Comparison of ENCODE assay signal across 20 cellular contexts in genomic region chr10:44902838-44903545, GRCh38. TPM values are rescaled to one million over a fixed set of nuclear protein-coding genes. Genes with fewer than 3 reads are reported as not detected.
DNase-seq lines count a peak whose midpoint lies in the region; ATAC-seq, FAIRE-seq and TF ChIP-seq lines count a peak whose summit lies in the region.
"Had no signal": no experiment of that assay in that cellular context is flagged by ENCODE, and none has a peak within 500 bp of the region (broad histone marks: within the 10 kb centered on the region; RNA-seq: fewer than 3 reads in every experiment).

No MANE protein-coding gene starts in this region.

- no peak overlapping the region for H3K27ac ChIP-seq in H1 (ENCODE audit: low read depth, low read length)
- H3K27ac ChIP-seq: A549, heart right ventricle had no signal

- no peak overlapping the region for H3K23ac ChIP-seq in H1 (ENCODE audit: insufficient read length)

- no peak overlapping the region for H3K4me2 ChIP-seq in H1 (ENCODE audit: insufficient read depth in 1 of 2, low read depth in 2 of 2, low read length in 2 of 2)
- H3K4me2 ChIP-seq: A549 had no signal

- TF ChIP-seq CTCF in H1 (IDR thresholded peaks at IDR 0.05; ENCODE audit: control extremely low read depth in 1 of 3, insufficient read depth in 1 of 3, low read depth in 1 of 3, low read length in 3 of 3) = no peak

- H2BK20ac ChIP-seq in H1 (ENCODE audit: low read length) = no peak overlapping the region

- H4K20me1 ChIP-seq in H1 (replicated peaks in 1 of 2; ENCODE audit: control insufficient read depth in 1 of 2, insufficient read depth in 2 of 2, low read length in 2 of 2) = no peaks in the 10 kb centered on the region

- no peak overlapping the region for H3K18ac ChIP-seq in H1 (ENCODE audit: extremely low read depth, low read length)

- no peak for FAIRE-seq in H1 (lab: Jason Lieb, UNC)
- FAIRE-seq: A549 had no signal

- H3K79me2 ChIP-seq in H1 (ENCODE audit: control insufficient read depth in 1 of 2, insufficient read depth in 2 of 2, low read length in 2 of 2) = no peaks in the 10 kb centered on the region

- H3K14ac ChIP-seq in H1 (ENCODE audit: insufficient read length) = no peak overlapping the region

- no peak overlapping the region for H4K5ac ChIP-seq in H1 (ENCODE audit: insufficient read length, low read depth, low read length)

- no peak overlapping the region for H3K4ac ChIP-seq in H1 (replicated peaks; ENCODE audit: insufficient read length, low read depth, low read length)

- no peak overlapping the region for H4K91ac ChIP-seq in H1 (replicated peaks; ENCODE audit: insufficient read length, low read length)

- TF ChIP-seq RAD21 in H1 (IDR thresholded peaks at IDR 0.05 in 1 of 2, conservative IDR thresholded peaks at IDR 0.05 in 1 of 2; ENCODE audit: low read depth in 2 of 2, low read length in 2 of 2) = no peak

- 88% methylated on average over 9 of the region's 9 CpGs; no CpG with 5 or more reads in 1 of the 2 experiments for WGBS in H1 (ENCODE audit: extremely low coverage in 1 of 2, insufficient coverage in 1 of 2, insufficient read length in 1 of 2, insufficient replicate concordance in 2 of 2, low coverage in 1 of 2, low lambda C conversion rate in 2 of 2, missing lambda C conversion rate in 1 of 2), 2 experiments

- H2BK12ac ChIP-seq in H1 (ENCODE audit: low read depth, low read length) = no peak overlapping the region

- TF ChIP-seq POLR2A in H1 (IDR thresholded peaks at IDR 0.05; ENCODE audit: control extremely low read depth in 1 of 2, low read depth in 2 of 2, low read length in 2 of 2) = no peak

- H3K56ac ChIP-seq in H1 (replicated peaks; ENCODE audit: insufficient read length, low read depth, low read length) = no peak overlapping the region

- no peaks in the 10 kb centered on the region for H3K79me1 ChIP-seq in H1 (ENCODE audit: low read depth, low read length)

- H3K4me3 ChIP-seq in H1 (ENCODE audit: extremely low read depth in 1 of 4, insufficient read depth in 2 of 4, low read depth in 3 of 4, low read length in 4 of 4) = no peak overlapping the region
- H3K4me3 ChIP-seq: A549, heart right ventricle had no signal

- DNase-seq in NCI-H2107 treated with DMSO at 0.1 percent for 48 hours (lab: John Stamatoyannopoulos, UW; ENCODE audit: unreplicated experiment) = peak; percentile 28
- DNase-seq in NCI-H2107 (lab: John Stamatoyannopoulos, UW) = no peak
- DNase-seq in NCI-H2196 (lab: John Stamatoyannopoulos, UW; ENCODE audit: unreplicated experiment) = peak; percentile 46
- no peak for DNase-seq in H1 (ENCODE audit: low read depth in 1 of 2, low spot score in 2 of 2)
- peak; percentile 76 for DNase-seq in retina
- DNase-seq in activated CD4-positive, alpha-beta T cell treated with anti-CD3 and anti-CD28 coated beads for 48 hours = no peak
- no peak for DNase-seq in hepatic stellate cell (ENCODE audit: low spot score)
- DNase-seq: activated B cell treated with CpG ODN at 0.5 μM for 24 hours; CD8-positive, alpha-beta T cell; effector CD4-positive, alpha-beta T cell; EL; heart right ventricle; mammary epithelial cell; NCI-H1092; T-helper 17 cell had no signal

- H2BK120ac ChIP-seq in H1 (replicated peaks; ENCODE audit: low read depth, low read length) = no peak overlapping the region

- H2BK15ac ChIP-seq in H1 (ENCODE audit: low read length) = no peak overlapping the region

- CTCF ChIA-PET in H1 (lab: Charles Lee; ENCODE audit: partially characterized antibody) = interaction anchor here (0.6 to 2.5 kb wide), 3 partner anchors 14 to 1227 kb away, joined by 3 to 6 read pairs (median 3); no protein-coding TSS in a partner anchor

- no peak overlapping the region for H2BK5ac ChIP-seq in H1 (ENCODE audit: low read depth, low read length)

- no peak for TF ChIP-seq EP300 in H1 (IDR thresholded peaks at IDR 0.05; ENCODE audit: borderline replicate concordance in 1 of 2, low read depth in 2 of 2, low read length in 2 of 2)

- POLR2A ChIA-PET in H1 (lab: Charles Lee; ENCODE audit: partially characterized antibody) = interaction anchor here (0.7 to 1.6 kb wide), 2 partner anchors 9 to 10 kb away, joined by 3 to 4 read pairs; no protein-coding TSS in a partner anchor

- peaks cover 8 to 21% (median 10%) of the 10 kb centered on the region in 4 experiments for H3K4me1 ChIP-seq in H1 (replicated peaks in 1 of 4; ENCODE audit: control insufficient read depth in 3 of 4, insufficient read depth in 4 of 4, low read length in 3 of 4)
- H3K4me1 ChIP-seq: A549, heart right ventricle had no signal

- H2AK5ac ChIP-seq in H1 (ENCODE audit: low read depth, low read length) = no peak overlapping the region

- no peak overlapping the region for H4K8ac ChIP-seq in H1 (ENCODE audit: extremely low read depth, insufficient read depth, low read length)

- no peaks in the 10 kb centered on the region for H3K27me3 ChIP-seq in H1 (replicated peaks in 1 of 4; ENCODE audit: control insufficient read depth in 3 of 4, extremely low read depth in 1 of 4, insufficient read depth in 3 of 4, low read length in 3 of 4)
- H3K27me3 ChIP-seq: heart right ventricle had no signal

- no peak for ATAC-seq in GM21526 (IDR thresholded peaks at IDR 0.05; ENCODE audit: low FRiP score, unreplicated experiment)
- ATAC-seq: A549; CD8-positive, alpha-beta T cell; T-helper 17 cell had no signal

- no peaks in the 10 kb centered on the region for H3K9me3 ChIP-seq in H1 (ENCODE audit: insufficient read depth in 2 of 2, low read depth in 1 of 2, low read length in 1 of 2)
- H3K9me3 ChIP-seq: A549 had no signal

- H3K9ac ChIP-seq in H1 (replicated peaks in 1 of 4; ENCODE audit: extremely low read depth in 1 of 4, low read depth in 3 of 4, low read length in 3 of 4) = no peak overlapping the region

- H3K23me2 ChIP-seq in H1 (ENCODE audit: low read depth, low read length) = no peaks in the 10 kb centered on the region; the same call in 1 of the 2 replicates

- no peaks in the 10 kb centered on the region for H3K36me3 ChIP-seq in H1 (ENCODE audit: control insufficient read depth in 2 of 4, insufficient read depth in 4 of 4, low read length in 3 of 4)
- H3K36me3 ChIP-seq: heart right ventricle had no signal

- 0 out of 2 replicates have a peak overlapping the region, but pooled peaks have one; percentile 66 for H2AFZ ChIP-seq in H1 (ENCODE audit: low read length)

TF ChIP-seq in H1, 55 proteins besides CTCF, POLR2A, EP300 and RAD21:
- TF ChIP-seq MAFK (IDR thresholded peaks at IDR 0.05; ENCODE audit: low read depth, low read length) (no peak), SP4 (IDR thresholded peaks at IDR 0.05; ENCODE audit: low read length) (no peak), KDM4A (IDR thresholded peaks at IDR 0.05; ENCODE audit: low read depth, low read length, severe bottlenecking) (no peak)

RNA-seq across cellular contexts. Expression of gene TMEM72, which starts 8.1 kb away (rescaled TPM):
- total RNA-seq in H1 (2021; fragmentation: NEBNext Ultra II Directional; extraction: Animal tissue kit (Norgen Biotek cat#: 25700)) = not detected in 2 replicates
- polyA plus RNA-seq in H1 (2011; rRNA removed) = not detected in 2 replicates
- polyA plus RNA-seq in H1 (2011; cell fraction: cytosol; rRNA removed) = 0.03 TPM
- not detected for polyA plus RNA-seq in H1 (2011; cell fraction: nucleus; rRNA removed)
- polyA plus RNA-seq in H1 (2012, experiment 1 of 2) = not detected in 4 replicates
- not detected for polyA plus RNA-seq in H1 (2012, experiment 2 of 2)
- polyA plus RNA-seq in H1 (2013, experiment 1 of 2) = not detected
- polyA plus RNA-seq in H1 (2013, experiment 2 of 2) = not detected
- not detected in 2 replicates for polyA minus RNA-seq in H1 (2011; rRNA and poly(A)+ RNA removed)
- polyA minus RNA-seq in H1 (2011; cell fraction: cytosol; rRNA and poly(A)+ RNA removed) = not detected
- not detected for polyA minus RNA-seq in H1 (2011; cell fraction: nucleus; rRNA and poly(A)+ RNA removed)
- total RNA-seq: activated B cell treated with CpG ODN at 0.5 μM for 24 hours; activated CD8-positive, alpha-beta memory T cell treated with anti-CD3 and anti-CD28 coated beads for 36 hours; CD8-positive, alpha-beta T cell; mammary epithelial cell; T-helper 17 cell; urinary bladder had no signal
- polyA plus RNA-seq: A549, heart right ventricle, IgD-negative memory B cell, mammary epithelial cell, urinary bladder had no signal

RNA-seq across cellular contexts. Expression of gene RASSF4, which starts 56.6 kb away (rescaled TPM):
- 12.3 and 14.5 TPM in 2 replicates for total RNA-seq in H1 (2021; fragmentation: NEBNext Ultra II Directional; extraction: Animal tissue kit (Norgen Biotek cat#: 25700))
- 14.3 and 16.1 TPM in 2 replicates for polyA plus RNA-seq in H1 (2011; rRNA removed)
- 17.1 TPM for polyA plus RNA-seq in H1 (2011; cell fraction: cytosol; rRNA removed)
- polyA plus RNA-seq in H1 (2011; cell fraction: nucleus; rRNA removed) = 36.6 TPM
- polyA plus RNA-seq in H1 (2012, experiment 1 of 2) = 7.0 to 11.7 TPM (median 8.8 TPM) in 4 replicates
- 5.5 TPM for polyA plus RNA-seq in H1 (2012, experiment 2 of 2)
- polyA plus RNA-seq in H1 (2013, experiment 1 of 2) = 7.2 TPM
- 6.4 TPM for polyA plus RNA-seq in H1 (2013, experiment 2 of 2)
- 12.2 and 16.5 TPM in 2 replicates for polyA minus RNA-seq in H1 (2011; rRNA and poly(A)+ RNA removed)
- 6.1 TPM for polyA minus RNA-seq in H1 (2011; cell fraction: cytosol; rRNA and poly(A)+ RNA removed)
- polyA minus RNA-seq in H1 (2011; cell fraction: nucleus; rRNA and poly(A)+ RNA removed) = 29.0 TPM

Comparison
In these comparisons a context has a peak if more than half of its experiments do, and no peak if none do; other contexts are left out.
1. DNase-seq: peak in NCI-H2107 treated with DMSO at 0.1 percent for 48 hours (single experiment), NCI-H2196 (single experiment) and retina (single experiment); none in NCI-H2107 (single experiment), H1 (0 of 2), activated CD4-positive, alpha-beta T cell treated with anti-CD3 and anti-CD28 coated beads for 48 hours (single experiment) and hepatic stellate cell (single experiment).